ENCODE assay signal across 1 cellular context in the genomic region with DNA sequence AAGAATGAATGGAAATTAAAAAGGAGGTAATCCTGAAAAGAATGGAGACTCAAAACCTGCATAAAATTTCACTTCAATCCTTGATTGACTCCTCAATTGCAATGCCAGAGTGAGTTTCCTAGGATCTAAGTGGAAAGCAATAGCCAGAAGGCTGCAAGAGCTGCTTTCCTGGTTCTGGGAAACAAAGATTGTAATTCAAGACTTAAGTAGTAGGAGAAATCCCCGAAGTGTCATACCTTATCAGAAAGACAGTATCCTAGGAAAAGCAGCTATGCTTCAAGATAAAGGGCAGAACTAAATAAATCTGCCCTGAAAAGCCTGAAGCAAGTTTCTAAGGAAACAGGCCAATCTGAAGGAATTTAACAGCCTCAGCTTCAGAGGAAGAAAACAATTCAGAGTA.
TF ChIP-seq lines count a peak whose summit lies in the region.

No MANE protein-coding gene starts in this region.

TF ChIP-seq in GM23338, 12 proteins besides CTCF, POLR2A, EP300 and RAD21 (continued from another document):
- TF ChIP-seq, protein P1, sequence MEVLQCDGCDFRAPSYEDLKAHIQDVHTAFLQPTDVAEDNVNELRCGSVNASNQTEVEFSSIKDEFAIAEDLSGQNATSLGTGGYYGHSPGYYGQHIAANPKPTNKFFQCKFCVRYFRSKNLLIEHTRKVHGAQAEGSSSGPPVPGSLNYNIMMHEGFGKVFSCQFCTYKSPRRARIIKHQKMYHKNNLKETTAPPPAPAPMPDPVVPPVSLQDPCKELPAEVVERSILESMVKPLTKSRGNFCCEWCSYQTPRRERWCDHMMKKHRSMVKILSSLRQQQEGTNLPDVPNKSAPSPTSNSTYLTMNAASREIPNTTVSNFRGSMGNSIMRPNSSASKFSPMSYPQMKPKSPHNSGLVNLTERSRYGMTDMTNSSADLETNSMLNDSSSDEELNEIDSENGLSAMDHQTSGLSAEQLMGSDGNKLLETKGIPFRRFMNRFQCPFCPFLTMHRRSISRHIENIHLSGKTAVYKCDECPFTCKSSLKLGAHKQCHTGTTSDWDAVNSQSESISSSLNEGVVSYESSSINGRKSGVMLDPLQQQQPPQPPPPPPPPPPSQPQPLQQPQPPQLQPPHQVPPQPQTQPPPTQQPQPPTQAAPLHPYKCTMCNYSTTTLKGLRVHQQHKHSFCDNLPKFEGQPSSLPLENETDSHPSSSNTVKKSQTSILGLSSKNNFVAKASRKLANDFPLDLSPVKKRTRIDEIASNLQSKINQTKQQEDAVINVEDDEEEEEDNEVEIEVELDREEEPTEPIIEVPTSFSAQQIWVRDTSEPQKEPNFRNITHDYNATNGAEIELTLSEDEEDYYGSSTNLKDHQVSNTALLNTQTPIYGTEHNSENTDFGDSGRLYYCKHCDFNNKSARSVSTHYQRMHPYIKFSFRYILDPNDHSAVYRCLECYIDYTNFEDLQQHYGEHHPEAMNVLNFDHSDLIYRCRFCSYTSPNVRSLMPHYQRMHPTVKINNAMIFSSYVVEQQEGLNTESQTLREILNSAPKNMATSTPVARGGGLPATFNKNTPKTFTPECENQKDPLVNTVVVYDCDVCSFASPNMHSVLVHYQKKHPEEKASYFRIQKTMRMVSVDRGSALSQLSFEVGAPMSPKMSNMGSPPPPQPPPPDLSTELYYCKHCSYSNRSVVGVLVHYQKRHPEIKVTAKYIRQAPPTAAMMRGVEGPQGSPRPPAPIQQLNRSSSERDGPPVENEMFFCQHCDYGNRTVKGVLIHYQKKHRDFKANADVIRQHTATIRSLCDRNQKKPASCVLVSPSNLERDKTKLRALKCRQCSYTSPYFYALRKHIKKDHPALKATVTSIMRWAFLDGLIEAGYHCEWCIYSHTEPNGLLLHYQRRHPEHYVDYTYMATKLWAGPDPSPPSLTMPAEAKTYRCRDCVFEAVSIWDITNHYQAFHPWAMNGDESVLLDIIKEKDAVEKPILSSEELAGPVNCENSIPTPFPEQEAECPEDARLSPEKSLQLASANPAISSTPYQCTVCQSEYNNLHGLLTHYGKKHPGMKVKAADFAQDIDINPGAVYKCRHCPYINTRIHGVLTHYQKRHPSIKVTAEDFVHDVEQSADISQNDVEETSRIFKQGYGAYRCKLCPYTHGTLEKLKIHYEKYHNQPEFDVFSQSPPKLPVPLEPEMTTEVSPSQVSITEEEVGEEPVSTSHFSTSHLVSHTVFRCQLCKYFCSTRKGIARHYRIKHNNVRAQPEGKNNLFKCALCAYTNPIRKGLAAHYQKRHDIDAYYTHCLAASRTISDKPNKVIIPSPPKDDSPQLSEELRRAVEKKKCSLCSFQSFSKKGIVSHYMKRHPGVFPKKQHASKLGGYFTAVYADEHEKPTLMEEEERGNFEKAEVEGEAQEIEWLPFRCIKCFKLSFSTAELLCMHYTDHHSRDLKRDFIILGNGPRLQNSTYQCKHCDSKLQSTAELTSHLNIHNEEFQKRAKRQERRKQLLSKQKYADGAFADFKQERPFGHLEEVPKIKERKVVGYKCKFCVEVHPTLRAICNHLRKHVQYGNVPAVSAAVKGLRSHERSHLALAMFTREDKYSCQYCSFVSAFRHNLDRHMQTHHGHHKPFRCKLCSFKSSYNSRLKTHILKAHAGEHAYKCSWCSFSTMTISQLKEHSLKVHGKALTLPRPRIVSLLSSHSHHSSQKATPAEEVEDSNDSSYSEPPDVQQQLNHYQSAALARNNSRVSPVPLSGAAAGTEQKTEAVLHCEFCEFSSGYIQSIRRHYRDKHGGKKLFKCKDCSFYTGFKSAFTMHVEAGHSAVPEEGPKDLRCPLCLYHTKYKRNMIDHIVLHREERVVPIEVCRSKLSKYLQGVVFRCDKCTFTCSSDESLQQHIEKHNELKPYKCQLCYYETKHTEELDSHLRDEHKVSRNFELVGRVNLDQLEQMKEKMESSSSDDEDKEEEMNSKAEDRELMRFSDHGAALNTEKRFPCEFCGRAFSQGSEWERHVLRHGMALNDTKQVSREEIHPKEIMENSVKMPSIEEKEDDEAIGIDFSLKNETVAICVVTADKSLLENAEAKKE (CRISPR knock-in tag; IDR thresholded peaks at IDR 0.05), result no peak
- TF ChIP-seq CREB1 (CRISPR knock-in tag; IDR thresholded peaks at IDR 0.05; ENCODE audit: low read depth) (no peak), ZNF114 (CRISPR knock-in tag; IDR thresholded peaks at IDR 0.05) (no peak), ZNF331 (CRISPR knock-in tag; IDR thresholded peaks at IDR 0.05; ENCODE audit: low read depth) (no peak), EZH2 (IDR thresholded peaks at IDR 0.05; ENCODE audit: low read depth, unreplicated experiment) (no peak)
